ENCODE assay signal across 23 cellular contexts in the genomic region with DNA sequence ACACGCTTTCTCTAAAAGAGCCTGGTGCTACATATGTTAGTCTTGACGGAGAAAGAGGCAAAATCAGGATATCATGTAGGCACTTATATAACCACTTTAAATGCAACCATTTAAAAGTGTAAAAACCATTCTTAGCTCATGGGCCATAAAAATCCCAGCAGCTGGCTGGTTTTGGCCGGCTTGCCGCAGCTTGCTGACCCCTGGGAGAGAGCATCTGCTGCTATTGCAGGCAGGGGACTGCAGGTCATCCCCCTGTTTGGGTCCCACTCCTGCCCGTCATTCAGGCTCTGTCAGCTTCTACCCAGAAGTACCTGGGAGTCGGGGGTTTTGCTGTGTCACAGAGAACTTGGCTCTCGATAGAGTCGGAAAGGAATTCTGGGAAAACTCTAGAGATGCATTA.
"Had no signal": no experiment of that assay in that cellular context is flagged by ENCODE, and none has a peak within 500 bp of the region (broad histone marks: within the 10 kb centered on the region; RNA-seq: fewer than 3 reads in every experiment).

No MANE protein-coding gene starts in this region.

- H3K27ac ChIP-seq: ascending aorta, brain microvascular endothelial cell, gastrocnemius medialis, thoracic aorta had no signal

- H3K4me3 ChIP-seq: ascending aorta, gastrocnemius medialis, thoracic aorta had no signal

- H3K9me3 Mint-ChIP-seq: activated CD4-positive, alpha-beta memory T cell treated with anti-CD3 and anti-CD28 coated beads for 36 hours; naive B cell; T-helper 1 cell treated with Interleukin-12 subunit alpha and Interleukin-12 subunit beta and Interleukin-4 antibody, amounts not matched to agents 30 μg/mL and 1 μg/mL, for 36 hours; type B pancreatic cell had no signal

- H3K9me3 ChIP-seq: ascending aorta, gastrocnemius medialis, thoracic aorta had no signal

- H3K27me3 ChIP-seq: ascending aorta, brain microvascular endothelial cell, gastrocnemius medialis had no signal

- FAIRE-seq: endothelial cell of umbilical vein had no signal

- H3K36me3 ChIP-seq: ascending aorta, brain microvascular endothelial cell, gastrocnemius medialis, thoracic aorta had no signal

- H3K27ac Mint-ChIP-seq: activated CD4-positive, alpha-beta memory T cell treated with anti-CD3 and anti-CD28 coated beads for 36 hours; T-helper 1 cell treated with Interleukin-12 subunit alpha and Interleukin-12 subunit beta and Interleukin-4 antibody, amounts not matched to agents 30 μg/mL and 1 μg/mL, for 36 hours; type B pancreatic cell had no signal

- H3K27me3 Mint-ChIP-seq: activated CD4-positive, alpha-beta memory T cell treated with anti-CD3 and anti-CD28 coated beads for 36 hours; naive B cell; progenitor cell of endocrine pancreas; type B pancreatic cell had no signal

- DNase-seq: activated CD4-positive, alpha-beta memory T cell treated with anti-CD3 and anti-CD28 coated beads for 36 hours; activated CD4-positive, alpha-beta T cell treated with anti-CD3 and anti-CD28 coated beads for 48 hours; activated gamma-delta T cell; activated naive CD4-positive, alpha-beta T cell treated with anti-CD3 and anti-CD28 coated beads, Interleukin-2, amount 50 U/mL, for 16 hours; caudate nucleus; dermis blood vessel endothelial cell; effector memory CD4-positive, alpha-beta T cell; gastrocnemius medialis; hippocampal formation; mesendoderm; naive B cell; retina; stimulated activated CD4-positive, alpha-beta T cell treated with anti-CD3 and anti-CD28 coated beads, Interleukin-4, amount 100 ng/mL, for 1 hour; stimulated activated naive CD4-positive, alpha-beta T cell; T1000 had no signal

- H3K4me3 Mint-ChIP-seq: activated CD4-positive, alpha-beta memory T cell treated with anti-CD3 and anti-CD28 coated beads for 36 hours; naive B cell; T-helper 1 cell treated with Interleukin-12 subunit alpha and Interleukin-12 subunit beta and Interleukin-4 antibody, amounts not matched to agents 30 μg/mL and 1 μg/mL, for 36 hours; type B pancreatic cell had no signal

- ATAC-seq: esophagus mucosa, gastrocnemius medialis had no signal

- H3K36me3 Mint-ChIP-seq: activated CD4-positive, alpha-beta memory T cell treated with anti-CD3 and anti-CD28 coated beads for 36 hours; naive B cell had no signal
